In the genomic region with DNA sequence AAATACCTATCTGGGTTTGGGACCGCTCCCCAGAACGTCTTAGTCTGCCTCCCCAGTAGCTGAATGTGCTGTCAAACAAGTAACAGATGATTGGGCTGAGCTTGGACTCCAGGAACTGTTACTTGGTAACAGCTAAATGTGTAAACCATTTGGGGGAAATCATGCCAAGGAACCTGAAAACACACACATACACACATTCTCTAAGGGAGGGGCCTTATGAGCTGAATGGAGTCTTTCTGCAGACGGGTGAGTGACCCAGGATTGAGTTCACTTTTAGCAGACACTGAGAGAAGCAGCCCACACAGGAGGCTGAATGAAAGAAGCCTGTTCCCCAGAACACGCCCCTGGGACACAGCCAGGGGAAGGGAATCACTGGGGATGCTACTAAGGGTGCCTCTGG, we compare ENCODE assay signal across 8 cellular contexts. TPM values are rescaled to one million over a fixed set of nuclear protein-coding genes. Genes with fewer than 3 reads are reported as not detected.
DNase-seq lines count a peak whose midpoint lies in the region; ATAC-seq, FAIRE-seq and TF ChIP-seq lines count a peak whose summit lies in the region.

No MANE protein-coding gene starts in this region.

- H3K27me3 Mint-ChIP-seq in activated naive CD8-positive, alpha-beta T cell treated with anti-CD3 and anti-CD28 coated beads, Interleukin-2, amount 50 U/mL, for 24 hours = no peaks in the 10 kb centered on the region

- FAIRE-seq in kidney (lab: Jason Lieb, UNC) = no peak

- no peak for ATAC-seq in activated naive CD8-positive, alpha-beta T cell treated with anti-CD3 and anti-CD28 coated beads, Interleukin-2, amount 50 U/mL, for 24 hours
- ATAC-seq in GM18868 (IDR thresholded peaks at IDR 0.05; ENCODE audit: unreplicated experiment) = no peak
- no peak for ATAC-seq in HG02642 (IDR thresholded peaks at IDR 0.05; ENCODE audit: poor library complexity, unreplicated experiment)

- peak overlapping the region in 1 of 2 donors; percentile 84 for H3K9ac ChIP-seq in kidney (ENCODE audit: low read length in 2 of 2)

- H3K27me3 ChIP-seq in H7 (ENCODE audit: control insufficient read depth, insufficient read depth, low read length) (no peaks in the 10 kb centered on the region), testis (no peaks in the 10 kb centered on the region)

- WGBS in testis, 2 donors = 19 to 34% methylated on average over 4 of the region's 4 CpGs

- H3K27ac Mint-ChIP-seq in activated naive CD8-positive, alpha-beta T cell treated with anti-CD3 and anti-CD28 coated beads, Interleukin-2, amount 50 U/mL, for 24 hours = peak overlapping the region; percentile 77

- TF ChIP-seq POLR2A in testis (IDR thresholded peaks at IDR 0.05) = no peak

- H3K4me3 ChIP-seq in H7 (ENCODE audit: insufficient read depth, low read depth, low read length) (peak overlapping the region; percentile 100; the same call in 1 of the 2 replicates), kidney (ENCODE audit: low read length in 2 of 2) (peak overlapping the region; percentile 87 to 96), testis (no peak overlapping the region)

- DNase-seq in A172 (ENCODE audit: low spot score) (peak; percentile 22), H7 (no peak), kidney (no peak), testis (peak; percentile 41), D341Med (ENCODE audit: low spot score) (no peak)
- no peak for DNase-seq in activated naive CD8-positive, alpha-beta T cell treated with anti-CD3 and anti-CD28 coated beads, Interleukin-2, amount 50 U/mL, for 24 hours

- peaks cover 38% of the 10 kb centered on the region for H3K4me1 Mint-ChIP-seq in activated naive CD8-positive, alpha-beta T cell treated with anti-CD3 and anti-CD28 coated beads, Interleukin-2, amount 50 U/mL, for 24 hours

- peaks cover 20% of the 10 kb centered on the region for H3K36me3 ChIP-seq in H7 (replicated peaks; ENCODE audit: control insufficient read depth, insufficient read depth, low read length)
- peaks cover 8 to 11% of the 10 kb centered on the region in 2 donors for H3K36me3 ChIP-seq in kidney (ENCODE audit: control insufficient read depth in 1 of 2, insufficient read depth in 2 of 2, low read length in 2 of 2)
- no peaks in the 10 kb centered on the region for H3K36me3 ChIP-seq in testis (ENCODE audit: low read depth, missing control alignments)

- H3K4me3 Mint-ChIP-seq in activated naive CD8-positive, alpha-beta T cell treated with anti-CD3 and anti-CD28 coated beads, Interleukin-2, amount 50 U/mL, for 24 hours = peak overlapping the region; percentile 90

- intact Hi-C loops in kidney (cut with DNase I) = no loop called here
- intact Hi-C loops in testis (cut with DNase I; ENCODE audit: low total_unique reads) = no loop called here

- H3K27ac ChIP-seq in kidney (ENCODE audit: low read depth in 2 of 2, low read length in 2 of 2) (no peak overlapping the region), testis (peak overlapping the region in 1 of 2 donors; percentile 87)

- TF ChIP-seq CTCF in kidney (IDR thresholded peaks at IDR 0.05; ENCODE audit: borderline replicate concordance, extremely low read depth, insufficient read depth) = no peak
- no peak for TF ChIP-seq CTCF in testis (IDR thresholded peaks at IDR 0.05)

- peaks cover 29% of the 10 kb centered on the region for H3K36me3 Mint-ChIP-seq in activated naive CD8-positive, alpha-beta T cell treated with anti-CD3 and anti-CD28 coated beads, Interleukin-2, amount 50 U/mL, for 24 hours (ENCODE audit: low read depth)

- peaks cover 30 to 32% of the 10 kb centered on the region in 2 donors for H3K4me1 ChIP-seq in kidney (ENCODE audit: control insufficient read depth in 1 of 2, insufficient read depth in 1 of 2, low read depth in 1 of 2, low read length in 2 of 2)
- H3K4me1 ChIP-seq in testis = peaks cover 17% of the 10 kb centered on the region

- no peaks in the 10 kb centered on the region for H3K9me3 ChIP-seq in kidney (ENCODE audit: control insufficient read depth in 1 of 2, low read length in 2 of 2)
- no peaks in the 10 kb centered on the region for H3K9me3 ChIP-seq in testis

- no peaks in the 10 kb centered on the region for H3K9me3 Mint-ChIP-seq in activated naive CD8-positive, alpha-beta T cell treated with anti-CD3 and anti-CD28 coated beads, Interleukin-2, amount 50 U/mL, for 24 hours

RNA-seq across cellular contexts. Expression of a gene that starts 1.6 kb away (rescaled TPM):
- total RNA-seq in A172 (2014; rRNA removed; shearing (Covaris generic)) = 212 and 231 TPM in 2 replicates
- total RNA-seq in H7 (2014; rRNA removed; shearing (Covaris generic)) = 235 and 260 TPM in 2 replicates
- total RNA-seq in kidney = 104 TPM
- polyA plus RNA-seq in kidney (ENCODE audit: insufficient read depth, low read depth, low replicate concordance) = 33.7 TPM
- total RNA-seq in testis = 10 to 100 TPM; 68.4 to 86.0 TPM
- polyA plus RNA-seq in testis (ENCODE audit: insufficient read depth, low read depth, low replicate concordance) = 83.0 TPM

RNA-seq across cellular contexts. Expression of a gene that starts 13.2 kb away (rescaled TPM):
- total RNA-seq in A172 (2014; rRNA removed; shearing (Covaris generic)) = 1.8 and 2.2 TPM in 2 replicates
- total RNA-seq in H7 (2014; rRNA removed; shearing (Covaris generic)) = 0.28 and 0.85 TPM in 2 replicates
- 6.0 TPM for total RNA-seq in kidney
- polyA plus RNA-seq in kidney (ENCODE audit: insufficient read depth, low read depth, low replicate concordance) = 4.6 TPM
- 10 to 100 TPM; 22.3 to 26.0 TPM for total RNA-seq in testis
- 53.7 TPM for polyA plus RNA-seq in testis (ENCODE audit: insufficient read depth, low read depth, low replicate concordance)

RNA-seq across cellular contexts. Expression of a gene that starts 49.4 kb away (rescaled TPM):
- 110 and 127 TPM in 2 replicates for total RNA-seq in A172 (2014; rRNA removed; shearing (Covaris generic))
- total RNA-seq in H7 (2014; rRNA removed; shearing (Covaris generic)) = 32.8 and 46.1 TPM in 2 replicates
- 87.5 TPM for total RNA-seq in kidney
- 64.0 TPM for polyA plus RNA-seq in kidney (ENCODE audit: insufficient read depth, low read depth, low replicate concordance)
- total RNA-seq in testis = 10 to 100 TPM; 74.3 to 89.7 TPM
- polyA plus RNA-seq in testis (ENCODE audit: insufficient read depth, low read depth, low replicate concordance) = 40.8 TPM

RNA-seq across cellular contexts. Expression of a gene that starts 52.0 kb away (rescaled TPM):
- total RNA-seq in A172 (2014; rRNA removed; shearing (Covaris generic)) = 31.5 and 34.8 TPM in 2 replicates
- total RNA-seq in H7 (2014; rRNA removed; shearing (Covaris generic)) = 14.7 and 18.1 TPM in 2 replicates
- 16.1 TPM for total RNA-seq in kidney
- 0.37 TPM for polyA plus RNA-seq in kidney (ENCODE audit: insufficient read depth, low read depth, low replicate concordance)
- 10 to 100 TPM; 61.3 to 70.2 TPM for total RNA-seq in testis
- polyA plus RNA-seq in testis (ENCODE audit: insufficient read depth, low read depth, low replicate concordance) = 28.2 TPM

Comparison
In these comparisons a context has a peak if more than half of its experiments do, and no peak if none do; other contexts are left out.
1. DNase-seq: peak in A172 (single experiment) and testis (single experiment); none in H7 (single experiment), activated naive CD8-positive, alpha-beta T cell treated with anti-CD3 and anti-CD28 coated beads, Interleukin-2, amount 50 U/mL, for 24 hours (single experiment), kidney (single experiment) and D341Med (single experiment).
2. H3K4me3 ChIP-seq: peak in H7 (single experiment) and kidney (2 of 2); none in testis (0 of 2).